31 cellular contexts compared by ENCODE assay signal in the genomic region with DNA sequence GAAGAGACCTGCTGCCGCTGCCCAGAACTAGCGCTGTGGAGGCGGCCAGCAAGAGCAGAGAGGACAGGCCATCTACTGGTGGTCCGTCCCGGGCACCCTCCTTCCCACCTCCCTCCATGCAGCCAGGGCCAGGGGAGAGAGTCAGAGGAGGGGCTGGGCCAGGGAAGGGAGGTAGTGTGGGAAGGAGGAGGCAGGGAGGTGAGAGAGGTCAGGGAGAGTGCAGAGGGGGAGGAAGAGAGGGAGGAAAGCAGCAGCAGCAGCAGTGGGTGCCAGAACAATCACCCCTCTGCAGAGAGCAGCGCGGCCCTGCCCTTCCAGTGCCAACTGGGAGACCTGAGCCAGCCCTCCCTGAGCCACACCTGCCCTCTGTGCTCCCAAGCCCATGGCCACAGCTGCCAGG.
"Had no signal": no experiment of that assay in that cellular context is flagged by ENCODE, and none has a peak within 500 bp of the region (broad histone marks: within the 10 kb centered on the region; RNA-seq: fewer than 3 reads in every experiment).

No MANE protein-coding gene starts in this region.

- H3K4me1 Mint-ChIP-seq: naive thymus-derived CD8-positive, alpha-beta T cell had no signal

- H3K4me3 Mint-ChIP-seq: activated CD4-positive, alpha-beta T cell treated with anti-CD3 and anti-CD28 coated beads, Interleukin-2, amount 10 ng/mL, durations not matched to agents 7 days and 5 days; activated CD8-positive, alpha-beta T cell treated with anti-CD3 and anti-CD28 coated beads for 36 hours; activated T-cell treated with anti-CD3 and anti-CD28 coated beads, Interleukin-2, amount 50 U/mL, for 4 hours; activated T-helper 17 cell treated with anti-CD3 and anti-CD28 coated beads, Interleukin-2, amount 50 U/mL, for 72 hours; effector memory CD8-positive, alpha-beta T cell; naive thymus-derived CD8-positive, alpha-beta T cell; neural progenitor cell; T-helper 1 cell treated with Interleukin-12 subunit alpha and Interleukin-12 subunit beta and Interleukin-4 antibody, amounts not matched to agents 30 μg/mL and 1 μg/mL, for 36 hours had no signal

- H3K9me3 Mint-ChIP-seq: activated T-cell treated with anti-CD3 and anti-CD28 coated beads, Interleukin-2, amount 50 U/mL, for 4 hours; activated T-helper 17 cell treated with anti-CD3 and anti-CD28 coated beads, Interleukin-2, amount 50 U/mL, for 72 hours; effector memory CD8-positive, alpha-beta T cell; neural progenitor cell; T-helper 1 cell treated with Interleukin-12 subunit alpha and Interleukin-12 subunit beta and Interleukin-4 antibody, amounts not matched to agents 30 μg/mL and 1 μg/mL, for 36 hours had no signal

- H3K27me3 Mint-ChIP-seq: activated CD4-positive, alpha-beta T cell treated with anti-CD3 and anti-CD28 coated beads, Interleukin-2, amount 10 ng/mL, durations not matched to agents 7 days and 5 days; activated CD8-positive, alpha-beta T cell treated with anti-CD3 and anti-CD28 coated beads for 36 hours; activated T-helper 17 cell treated with anti-CD3 and anti-CD28 coated beads, Interleukin-2, amount 50 U/mL, for 72 hours; effector memory CD8-positive, alpha-beta T cell; naive thymus-derived CD8-positive, alpha-beta T cell had no signal

- H3K36me3 ChIP-seq: adrenal gland, gastroesophageal sphincter, lower lobe of right lung, neural progenitor cell, transverse colon, WERI-Rb-1 had no signal

- H3K9me3 ChIP-seq: adrenal gland, body of pancreas, lower lobe of right lung, SK-N-SH, testis, transverse colon had no signal

- DNase-seq: activated CD4-positive, alpha-beta T cell treated with anti-CD3 and anti-CD28 coated beads, Interleukin-2, amount 10 ng/mL, durations not matched to agents 7 days and 5 days; activated CD4-positive, CD25-positive, alpha-beta regulatory T cell treated with anti-CD3 and anti-CD28 coated beads, Interleukin-2, amount 50 U/mL, for 72 hours; activated CD8-positive, alpha-beta T cell treated with anti-CD3 and anti-CD28 coated beads for 36 hours; activated gamma-delta T cell treated with Interleukin-2 at 50 U/mL for 16 hours; activated T-cell treated with anti-CD3 and anti-CD28 coated beads, Interleukin-2, amount 50 U/mL, for 4 hours; adrenal gland; aorta; body of pancreas; cortex of kidney; effector memory CD8-positive, alpha-beta T cell; head of caudate nucleus; hippocampal formation; lower lobe of right lung; mesenchymal stem cell; naive thymus-derived CD8-positive, alpha-beta T cell; SK-N-SH; stimulated activated CD4-positive, alpha-beta T cell treated with anti-CD3 and anti-CD28 coated beads, Interleukin-15, amount 100 ng/mL, for 24 hours; stimulated activated CD4-positive, alpha-beta T cell treated with anti-CD3 and anti-CD28 coated beads, Interleukin-2, amount 100 ng/mL, for 24 hours; stimulated activated naive CD4-positive, alpha-beta T cell; SW 1271; T-helper 9 cell; testis; transverse colon; WERI-Rb-1 had no signal

- H3K27ac Mint-ChIP-seq: activated CD4-positive, alpha-beta T cell treated with anti-CD3 and anti-CD28 coated beads, Interleukin-2, amount 10 ng/mL, durations not matched to agents 7 days and 5 days; activated CD8-positive, alpha-beta T cell treated with anti-CD3 and anti-CD28 coated beads for 36 hours; activated naive CD4-positive, alpha-beta T cell treated with anti-CD3 and anti-CD28 coated beads, Interleukin-2, amount 50 U/mL, for 72 hours; activated T-helper 17 cell treated with anti-CD3 and anti-CD28 coated beads, Interleukin-2, amount 50 U/mL, for 72 hours had no signal

- H3K4me2 ChIP-seq: neural progenitor cell, SK-N-SH, smooth muscle cell had no signal

- H3K4me1 ChIP-seq: adrenal gland, body of pancreas, lower lobe of right lung, testis had no signal

- H3K9me2 ChIP-seq: SK-N-SH had no signal

- H3K27me3 ChIP-seq: adrenal gland, body of pancreas, neural progenitor cell, testis, transverse colon had no signal

- H3K4me3 ChIP-seq: adrenal gland, body of pancreas, gastroesophageal sphincter, lower lobe of right lung, neural progenitor cell, smooth muscle cell, testis, transverse colon had no signal

- ATAC-seq: activated CD8-positive, alpha-beta T cell treated with anti-CD3 and anti-CD28 coated beads for 36 hours; activated naive CD4-positive, alpha-beta T cell treated with anti-CD3 and anti-CD28 coated beads, Interleukin-2, amount 50 U/mL, for 72 hours; activated T-cell treated with anti-CD3 and anti-CD28 coated beads, Interleukin-2, amount 50 U/mL, for 4 hours; activated T-helper 17 cell treated with anti-CD3 and anti-CD28 coated beads, Interleukin-2, amount 50 U/mL, for 72 hours; body of pancreas; effector memory CD8-positive, alpha-beta T cell; gastroesophageal sphincter; left lobe of liver; naive thymus-derived CD8-positive, alpha-beta T cell had no signal

- H3K9ac ChIP-seq: neural progenitor cell, SK-N-SH had no signal

- H3K27ac ChIP-seq: adrenal gland, body of pancreas, gastroesophageal sphincter, lower lobe of right lung, neural progenitor cell, testis, transverse colon, WERI-Rb-1 had no signal

- H2AFZ ChIP-seq: neural progenitor cell had no signal
